ENCODE assay signal across 26 cellular contexts in genomic region chr11:679271-680207, GRCh38. TPM values are rescaled to one million over a fixed set of nuclear protein-coding genes. Genes with fewer than 3 reads are reported as not detected.
DNase-seq lines count a peak whose midpoint lies in the region; ATAC-seq, FAIRE-seq and TF ChIP-seq lines count a peak whose summit lies in the region.
"Had no signal": no experiment of that assay in that cellular context is flagged by ENCODE, and none has a peak within 500 bp of the region (broad histone marks: within the 10 kb centered on the region; RNA-seq: fewer than 3 reads in every experiment).

No MANE protein-coding gene starts in this region.

- FAIRE-seq in GM12892 (lab: Jason Lieb, UNC): no peak
- FAIRE-seq: GM19239 had no signal

- no peak overlapping the region for H3K27ac Mint-ChIP-seq in natural killer cell treated with Interleukin-12 subunit alpha and Interleukin-12 subunit beta and Interleukin-15 and Interleukin-18, amount 100 ng/mL, for 72 hours
- H3K27ac Mint-ChIP-seq in natural killer cell: no peak overlapping the region

- ATAC-seq in natural killer cell treated with Interleukin-12 subunit alpha and Interleukin-12 subunit beta and Interleukin-15 and Interleukin-18, amount 100 ng/mL, for 72 hours: no peak
- ATAC-seq in natural killer cell (no peak), left lobe of liver (peak; percentile 80), sciatic nerve (peak; percentile 42)
- ATAC-seq: PC-3 had no signal

- no peak for TF ChIP-seq CTCF in natural killer cell (IDR thresholded peaks at IDR 0.05)

- H3K9me3 Mint-ChIP-seq in natural killer cell treated with Interleukin-12 subunit alpha and Interleukin-12 subunit beta and Interleukin-15 and Interleukin-18, amount 100 ng/mL, for 72 hours: no peaks in the 10 kb centered on the region
- no peaks in the 10 kb centered on the region for H3K9me3 Mint-ChIP-seq in natural killer cell
- H3K9me3 Mint-ChIP-seq: CD4-positive, CD25-positive, alpha-beta regulatory T cell had no signal

- DNase-seq in natural killer cell treated with Interleukin-12 subunit alpha and Interleukin-12 subunit beta and Interleukin-15 and Interleukin-18, amount 100 ng/mL, for 72 hours (ENCODE audit: low spot score): peak; percentile 57
- DNase-seq in natural killer cell (no peak), left lobe of liver (ENCODE audit: low spot score) (peak; percentile 69), sciatic nerve (ENCODE audit: low spot score) (no peak), GM12892 (ENCODE audit: insufficient read length) (no peak), SHP77 (lab: John Stamatoyannopoulos, UW) (no peak), SIG-M5 treated with dmso at 0.1 percent for 504 hours (lab: John Stamatoyannopoulos, UW; ENCODE audit: unreplicated experiment) (no peak)
- DNase-seq: CD4-positive, CD25-positive, alpha-beta regulatory T cell; DMS153; DND-41; H7; KBM-7; MG63; NCI-H1105 treated with DMSO at 0.1 percent for 48 hours; NCI-H146; NCI-H2029; NCI-H446 treated with DMSO at 0.1 percent for 48 hours; NCI-H526; NCI-H82; NK-92 treated with Interleukin-12 subunit alpha and Interleukin-12 subunit beta, amount 100 ng/mL, for 24 hours; PC-3 had no signal

- no peaks in the 10 kb centered on the region for H3K4me1 Mint-ChIP-seq in natural killer cell treated with Interleukin-12 subunit alpha and Interleukin-12 subunit beta and Interleukin-15 and Interleukin-18, amount 100 ng/mL, for 72 hours (ENCODE audit: low read depth in 2 of 2)
- no peaks in the 10 kb centered on the region for H3K4me1 Mint-ChIP-seq in natural killer cell

- H3K27me3 Mint-ChIP-seq in natural killer cell treated with Interleukin-12 subunit alpha and Interleukin-12 subunit beta and Interleukin-15 and Interleukin-18, amount 100 ng/mL, for 72 hours: no peaks in the 10 kb centered on the region
- no peaks in the 10 kb centered on the region for H3K27me3 Mint-ChIP-seq in natural killer cell (ENCODE audit: low read depth in 2 of 2)
- H3K27me3 Mint-ChIP-seq: CD4-positive, CD25-positive, alpha-beta regulatory T cell had no signal

- TF ChIP-seq POLR2A in GM12892 (IDR thresholded peaks at IDR 0.05; ENCODE audit: low read depth, low read length): no peak

- H3K36me3 Mint-ChIP-seq in natural killer cell treated with Interleukin-12 subunit alpha and Interleukin-12 subunit beta and Interleukin-15 and Interleukin-18, amount 100 ng/mL, for 72 hours: peaks cover 25% of the 10 kb centered on the region
- H3K36me3 Mint-ChIP-seq in natural killer cell: peaks cover 20% of the 10 kb centered on the region

- H3K4me3 Mint-ChIP-seq in natural killer cell treated with Interleukin-12 subunit alpha and Interleukin-12 subunit beta and Interleukin-15 and Interleukin-18, amount 100 ng/mL, for 72 hours: no peak overlapping the region
- H3K4me3 Mint-ChIP-seq in natural killer cell: no peak overlapping the region

- intact Hi-C loops in natural killer cell (cut with micrococcal nuclease) (no loop called here), sciatic nerve (cut with DNase I) (no loop called here)

RNA-seq across cellular contexts. Expression of gene DEAF1, which starts 15.5 kb away (rescaled TPM):
- total RNA-seq in natural killer cell treated with Interleukin-12 subunit alpha and Interleukin-12 subunit beta and Interleukin-15 and Interleukin-18, amount 100 ng/mL, for 72 hours: 10 to 100 TPM; 23.2 to 83.6 TPM
- total RNA-seq in natural killer cell: 10 to 100 TPM; 25.9 to 26.9 (median 26.8) TPM
- 14.8 TPM for total RNA-seq in left lobe of liver
- total RNA-seq in sciatic nerve: 52.8 TPM
- 23.2 TPM for polyA plus RNA-seq in GM12892 (2012; ENCODE audit: missing spikeins)

RNA-seq across cellular contexts. Expression of gene TMEM80, which starts 16.1 kb away (rescaled TPM):
- total RNA-seq in natural killer cell treated with Interleukin-12 subunit alpha and Interleukin-12 subunit beta and Interleukin-15 and Interleukin-18, amount 100 ng/mL, for 72 hours: 10 to 100 TPM; 15.3 to 20.3 TPM
- total RNA-seq in natural killer cell (10 to 100 TPM; 17.8 to 42.1 (median 33.0) TPM), left lobe of liver (16.8 TPM), sciatic nerve (28.4 TPM)
- 13.3 TPM for polyA plus RNA-seq in GM12892 (2012; ENCODE audit: missing spikeins)

RNA-seq across cellular contexts. Expression of gene EPS8L2, which starts 26.5 kb away (rescaled TPM):
- 10 to 100 TPM in 1 of 2 donors, 1 to 10 TPM in 1; 2.9 to 13.0 TPM for total RNA-seq in natural killer cell treated with Interleukin-12 subunit alpha and Interleukin-12 subunit beta and Interleukin-15 and Interleukin-18, amount 100 ng/mL, for 72 hours
- 10 to 100 TPM in 1 of 3 donors, 1 to 10 TPM in 2; 6.9 to 10.9 (median 9.3) TPM for total RNA-seq in natural killer cell
- 190 TPM for total RNA-seq in left lobe of liver
- 24.9 TPM for total RNA-seq in sciatic nerve
- polyA plus RNA-seq in GM12892 (2012; ENCODE audit: missing spikeins): 13.7 TPM

RNA-seq across cellular contexts. Expression of gene DRD4, which starts 42.5 kb away (rescaled TPM):
- total RNA-seq in natural killer cell treated with Interleukin-12 subunit alpha and Interleukin-12 subunit beta and Interleukin-15 and Interleukin-18, amount 100 ng/mL, for 72 hours: 1 to 10 TPM in 1 of 2 donors, under 1 TPM in 1; 0.48 to 1.3 TPM
- 1 to 10 TPM in 1 of 3 donors, under 1 TPM in 2; 0.49 to 1.2 (median 0.61) TPM for total RNA-seq in natural killer cell
- 0.68 TPM for total RNA-seq in left lobe of liver
- 4.1 TPM for total RNA-seq in sciatic nerve
- polyA plus RNA-seq in GM12892 (2012; ENCODE audit: missing spikeins): not detected
- total RNA-seq: A172; CD4-positive, CD25-positive, alpha-beta regulatory T cell; LHCN-M2 had no signal
- polyA plus RNA-seq: CD4-positive, CD25-positive, alpha-beta regulatory T cell had no signal

RNA-seq across cellular contexts. Expression of gene SCT, which starts 52.6 kb away (rescaled TPM):
- not detected for total RNA-seq in natural killer cell treated with Interleukin-12 subunit alpha and Interleukin-12 subunit beta and Interleukin-15 and Interleukin-18, amount 100 ng/mL, for 72 hours
- total RNA-seq in natural killer cell: not detected
- 0.81 TPM for total RNA-seq in left lobe of liver
- not detected for total RNA-seq in sciatic nerve
- polyA plus RNA-seq in GM12892 (2012; ENCODE audit: missing spikeins): not detected
- total RNA-seq: A172; CD4-positive, CD25-positive, alpha-beta regulatory T cell; H7; HT-29; LHCN-M2; PC-3; Right ventricle myocardium inferior had no signal
- polyA plus RNA-seq: CD4-positive, CD25-positive, alpha-beta regulatory T cell had no signal

Comparison
In these comparisons a context has a peak if more than half of its experiments do, and no peak if none do; other contexts are left out.
1. DNase-seq: peak in natural killer cell treated with Interleukin-12 subunit alpha and Interleukin-12 subunit beta and Interleukin-15 and Interleukin-18, amount 100 ng/mL, for 72 hours (single experiment) and left lobe of liver (single experiment); none in natural killer cell (single experiment), sciatic nerve (single experiment), GM12892 (single experiment), SHP77 (0 of 2) and SIG-M5 treated with dmso at 0.1 percent for 504 hours (single experiment).
2. ATAC-seq: peak in left lobe of liver (single experiment) and sciatic nerve (single experiment); none in natural killer cell treated with Interleukin-12 subunit alpha and Interleukin-12 subunit beta and Interleukin-15 and Interleukin-18, amount 100 ng/mL, for 72 hours (0 of 2) and natural killer cell (0 of 3).